ENCODE assay signal across 22 cellular contexts in genomic region chr3:133457025-133457424, GRCh38. TPM values are rescaled to one million over a fixed set of nuclear protein-coding genes. Genes with fewer than 3 reads are reported as not detected.
DNase-seq lines count a peak whose midpoint lies in the region; ATAC-seq, FAIRE-seq and TF ChIP-seq lines count a peak whose summit lies in the region.
"Had no signal": no experiment of that assay in that cellular context is flagged by ENCODE, and none has a peak within 500 bp of the region (broad histone marks: within the 10 kb centered on the region; RNA-seq: fewer than 3 reads in every experiment).

No MANE protein-coding gene starts in this region.

- no peak for DNase-seq in GM19239 (ENCODE audit: insufficient read length, low spot score)
- peak; percentile 67 for DNase-seq in NCI-H1092 treated with DMSO at 0.1 percent for 48 hours (lab: John Stamatoyannopoulos, UW)
- DNase-seq in Panc1 (ENCODE audit: low read depth, low spot score): no peak
- DNase-seq in DMS79 treated with DMSO at 0.1 percent for 48 hours (lab: John Stamatoyannopoulos, UW): no peak
- no peak for DNase-seq in COR-L47 (lab: John Stamatoyannopoulos, UW)
- DNase-seq: Calu3; CD8-positive, alpha-beta memory T cell; GOT3; NCI-H1048; NCI-H1436 treated with DMSO at 0.1 percent for 48 hours; NCI-H2081 treated with DMSO at 0.1 percent for 48 hours; NCI-H2171 treated with DMSO at 0.1 percent for 48 hours; NCI-H345; NCI-H510A treated with DMSO at 0.1 percent for 48 hours; T-helper 1 cell had no signal

- intact Hi-C loops in Panc1 (cut with micrococcal nuclease; ENCODE audit: unreplicated experiment): no loop called here

- in situ Hi-C loops in Panc1 (cut with HindIII; ENCODE audit: low pct_unique_long_range_greater_than_20kb, low sequenced_read_pairs): no loop called here

- POLR2A ChIA-PET in Panc1 (lab: Charles Lee): interaction anchor here (0.6 kb wide), 2 partner anchors 16 to 21 kb away, joined by 7 to 13 read pairs; no protein-coding TSS in a partner anchor

- ATAC-seq in Panc1 (no peak), HG03439 (IDR thresholded peaks at IDR 0.05; ENCODE audit: unreplicated experiment) (no peak)

- H2AFZ ChIP-seq in parathyroid adenoma: peak overlapping the region; percentile 76

- BruUV-seq in Panc1 (replicated peaks; lab: Mats Ljungman, UMichigan): no TSS peak

- H3K9me3 ChIP-seq in Panc1 (ENCODE audit: control insufficient read depth, insufficient read depth, low read depth, low read length) (no peaks in the 10 kb centered on the region), parathyroid adenoma (ENCODE audit: control insufficient read depth, low read length) (no peaks in the 10 kb centered on the region)
- H3K9me3 ChIP-seq: HAP-1, SJSA1 had no signal

- H3K4me1 ChIP-seq in Panc1 (ENCODE audit: control insufficient read depth, insufficient read depth, low read length) (peaks cover 83% of the 10 kb centered on the region), parathyroid adenoma (peaks cover 38% of the 10 kb centered on the region)
- H3K4me1 ChIP-seq: HAP-1 had no signal

- FAIRE-seq in GM19239 (lab: Jason Lieb, UNC): peak; percentile 21

- H3K9ac ChIP-seq in parathyroid adenoma: no peak overlapping the region
- H3K9ac ChIP-seq: KMS-11 had no signal

- H3K79me2 ChIP-seq in parathyroid adenoma: no peaks in the 10 kb centered on the region

- H3K4me3 ChIP-seq in Panc1 (ENCODE audit: low read depth in 2 of 2, low read length in 2 of 2): no peak overlapping the region
- no peak overlapping the region for H3K4me3 ChIP-seq in parathyroid adenoma (ENCODE audit: low read depth, low read length)
- H3K4me3 ChIP-seq: HAP-1, SJSA1 had no signal

- TF ChIP-seq CTCF in Panc1 (IDR thresholded peaks at IDR 0.05): no peak
- TF ChIP-seq CTCF in parathyroid adenoma (IDR thresholded peaks at IDR 0.05): no peak

- H3K36me3 ChIP-seq in Panc1 (ENCODE audit: control insufficient read depth, insufficient read depth, low read length): no peaks in the 10 kb centered on the region
- no peaks in the 10 kb centered on the region for H3K36me3 ChIP-seq in parathyroid adenoma (ENCODE audit: control insufficient read depth, insufficient read depth, low read length)
- H3K36me3 ChIP-seq: HAP-1, SJSA1 had no signal

- H3K27me3 ChIP-seq in Panc1 (ENCODE audit: control insufficient read depth, insufficient read depth, low read length) (no peaks in the 10 kb centered on the region), parathyroid adenoma (ENCODE audit: control insufficient read depth, insufficient read depth, low read length) (no peaks in the 10 kb centered on the region)
- H3K27me3 ChIP-seq: SJSA1 had no signal

- H3K27ac ChIP-seq in Panc1 (ENCODE audit: low read length): peak overlapping the region; percentile 100
- H3K27ac ChIP-seq in parathyroid adenoma: no peak overlapping the region
- H3K27ac ChIP-seq: C4-2B, KMS-11, SJSA1 had no signal

- no peak overlapping the region for H3K4me2 ChIP-seq in parathyroid adenoma (ENCODE audit: low read length)
- H3K4me2 ChIP-seq: KMS-11 had no signal

- CTCF ChIA-PET in Panc1 (lab: Charles Lee): no interaction called here

RNA-seq across cellular contexts. Expression of gene BFSP2, which starts 57.2 kb away (rescaled TPM):
- total RNA-seq in Panc1 (2021; ENCODE audit: unreplicated experiment): 0.67 TPM
- polyA plus RNA-seq in Panc1 (2012; ENCODE audit: insufficient read length): 0.46 TPM
- total RNA-seq: A673; Calu3; CD8-positive, alpha-beta memory T cell; SJSA1 had no signal
